Comparison of ENCODE assay signal across 8 cellular contexts in the genomic region with DNA sequence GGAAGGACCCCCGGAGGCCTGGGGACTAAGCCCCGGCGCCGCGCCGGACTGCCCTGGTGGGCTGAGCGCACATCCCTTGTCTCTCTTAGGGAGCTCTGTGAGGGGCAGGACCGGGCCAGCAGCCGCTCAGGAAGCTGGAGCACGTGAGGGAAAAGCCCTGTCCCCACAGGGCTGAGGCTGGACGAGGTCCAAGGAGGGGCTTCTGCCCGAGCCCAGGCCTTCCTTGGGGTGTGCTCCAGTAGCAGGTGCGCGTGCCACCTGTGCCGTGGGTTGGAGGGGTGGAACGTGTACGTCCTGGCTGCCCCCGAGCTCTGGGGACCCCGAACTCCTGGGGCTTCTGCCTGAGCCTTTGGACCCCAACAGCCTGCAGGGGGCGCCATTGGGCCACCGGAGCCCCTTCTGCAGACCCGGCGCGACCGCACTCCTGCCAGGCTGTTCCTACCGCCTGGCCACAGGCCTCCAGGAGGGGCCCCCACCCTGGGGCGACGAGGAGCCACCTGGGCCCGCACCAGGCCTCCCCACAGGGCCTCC. TPM values are rescaled to one million over a fixed set of nuclear protein-coding genes. Genes with fewer than 3 reads are reported as not detected.
DNase-seq lines count a peak whose midpoint lies in the region; ATAC-seq and TF ChIP-seq lines count a peak whose summit lies in the region.

No MANE protein-coding gene starts in this region.

- no peaks in the 10 kb centered on the region for H3K36me3 Mint-ChIP-seq in natural killer cell treated with Interleukin-12 subunit alpha and Interleukin-12 subunit beta and Interleukin-15 and Interleukin-18, amount 100 ng/mL, for 72 hours

- DNase-seq in COLO668 (lab: John Stamatoyannopoulos, UW; ENCODE audit: unreplicated experiment) (peak; percentile 88), HK-2 (ENCODE audit: unreplicated experiment) (peak; percentile 87), erythroblast (lab: John Stamatoyannopoulos, UW) (peak; percentile 89 to 91)
- DNase-seq in activated CD8-positive, alpha-beta memory T cell treated with anti-CD3 and anti-CD28 coated beads, Interleukin-2, amount 50 U/mL, for 4 hours: peak; percentile 80
- DNase-seq in natural killer cell treated with Interleukin-12 subunit alpha and Interleukin-12 subunit beta and Interleukin-15 and Interleukin-18, amount 100 ng/mL, for 72 hours (ENCODE audit: low spot score): peak; percentile 81
- peak; percentile 94 for DNase-seq in stimulated activated naive CD8-positive, alpha-beta T cell treated with anti-CD3 and anti-CD28 coated beads, Interleukin-15, Interleukin-2, amounts not matched to agents 100 U/mL and 50 U/mL, for 24 hours

- no peaks in the 10 kb centered on the region for H3K4me1 Mint-ChIP-seq in natural killer cell treated with Interleukin-12 subunit alpha and Interleukin-12 subunit beta and Interleukin-15 and Interleukin-18, amount 100 ng/mL, for 72 hours (ENCODE audit: low read depth in 2 of 2)

- no peaks in the 10 kb centered on the region for H3K9me3 Mint-ChIP-seq in natural killer cell treated with Interleukin-12 subunit alpha and Interleukin-12 subunit beta and Interleukin-15 and Interleukin-18, amount 100 ng/mL, for 72 hours

- H3K4me1 ChIP-seq in OCI-LY1 (ENCODE audit: insufficient read depth, low read length, severe bottlenecking): no peaks in the 10 kb centered on the region

- H3K4me3 Mint-ChIP-seq in natural killer cell treated with Interleukin-12 subunit alpha and Interleukin-12 subunit beta and Interleukin-15 and Interleukin-18, amount 100 ng/mL, for 72 hours: no peak overlapping the region

- H3K4me2 ChIP-seq in OCI-LY1 (ENCODE audit: low read length): no peak overlapping the region

- H3K79me2 ChIP-seq in OCI-LY1 (ENCODE audit: insufficient read depth, low read length): no peaks in the 10 kb centered on the region

- no peaks in the 10 kb centered on the region for H3K27me3 Mint-ChIP-seq in natural killer cell treated with Interleukin-12 subunit alpha and Interleukin-12 subunit beta and Interleukin-15 and Interleukin-18, amount 100 ng/mL, for 72 hours

- peak; percentile 51 for TF ChIP-seq CTCF in OCI-LY1 (IDR thresholded peaks at IDR 0.05; ENCODE audit: low read length)

- no peak overlapping the region for H3K9ac ChIP-seq in OCI-LY1 (ENCODE audit: low read length)

- H3K27ac ChIP-seq in OCI-LY1 (ENCODE audit: low read depth, low read length, poor library complexity, severe bottlenecking): no peak overlapping the region

- H3K9me3 ChIP-seq in OCI-LY1 (ENCODE audit: low read length): no peaks in the 10 kb centered on the region

- H3K36me3 ChIP-seq in OCI-LY1 (ENCODE audit: insufficient read depth, low read length): peaks cover 11% of the 10 kb centered on the region

- H3K27ac Mint-ChIP-seq in natural killer cell treated with Interleukin-12 subunit alpha and Interleukin-12 subunit beta and Interleukin-15 and Interleukin-18, amount 100 ng/mL, for 72 hours: no peak overlapping the region

- H3K27me3 ChIP-seq in OCI-LY1 (ENCODE audit: insufficient read depth, low read length): no peaks in the 10 kb centered on the region

- H3K4me3 ChIP-seq in OCI-LY1 (ENCODE audit: low read depth, low read length, poor library complexity, severe bottlenecking): no peak overlapping the region

- ATAC-seq in natural killer cell treated with Interleukin-12 subunit alpha and Interleukin-12 subunit beta and Interleukin-15 and Interleukin-18, amount 100 ng/mL, for 72 hours: peak; percentile 63 to 67
- peak; percentile 59 for ATAC-seq in stimulated activated naive CD8-positive, alpha-beta T cell treated with anti-CD3 and anti-CD28 coated beads, Interleukin-15, Interleukin-2, amounts not matched to agents 100 U/mL and 50 U/mL, for 24 hours
- no peak for ATAC-seq in GM19035 (IDR thresholded peaks at IDR 0.05; ENCODE audit: unreplicated experiment)

- no peaks in the 10 kb centered on the region for H4K20me1 ChIP-seq in OCI-LY1 (ENCODE audit: insufficient read depth, low read length)

- TF ChIP-seq POLR2A in erythroblast (IDR thresholded peaks at IDR 0.05; ENCODE audit: low read length): no peak

- no peaks in the 10 kb centered on the region for H3F3A ChIP-seq in OCI-LY1 (ENCODE audit: insufficient read depth, low read length)

- H2AFZ ChIP-seq in OCI-LY1 (ENCODE audit: low read length): no peak overlapping the region

- no peaks in the 10 kb centered on the region for H3K9me2 ChIP-seq in OCI-LY1 (ENCODE audit: low read depth, low read length)

RNA-seq across cellular contexts. Expression of a gene that starts 27.2 kb away (rescaled TPM):
- total RNA-seq in natural killer cell treated with Interleukin-12 subunit alpha and Interleukin-12 subunit beta and Interleukin-15 and Interleukin-18, amount 100 ng/mL, for 72 hours: 100 to 1,000 TPM in 1 of 2 donors, 10 to 100 TPM in 1; 97.2 to 212 TPM

RNA-seq across cellular contexts. Expression of a gene that starts 27.4 kb away (rescaled TPM):
- total RNA-seq in natural killer cell treated with Interleukin-12 subunit alpha and Interleukin-12 subunit beta and Interleukin-15 and Interleukin-18, amount 100 ng/mL, for 72 hours: 10 to 100 TPM; 19.6 to 21.2 TPM

RNA-seq across cellular contexts. Expression of a gene that starts 36.4 kb away (rescaled TPM):
- 100 to 1,000 TPM in 1 of 2 donors, 10 to 100 TPM in 1; 83.0 to 129 TPM for total RNA-seq in natural killer cell treated with Interleukin-12 subunit alpha and Interleukin-12 subunit beta and Interleukin-15 and Interleukin-18, amount 100 ng/mL, for 72 hours

RNA-seq across cellular contexts. Expression of a gene that starts 44.6 kb away (rescaled TPM):
- total RNA-seq in natural killer cell treated with Interleukin-12 subunit alpha and Interleukin-12 subunit beta and Interleukin-15 and Interleukin-18, amount 100 ng/mL, for 72 hours: not detected
